Comparison of ENCODE assay signal across 19 cellular contexts in genomic region chr1:34518146-34518545, GRCh38.
DNase-seq lines count a peak whose midpoint lies in the region; ATAC-seq and TF ChIP-seq lines count a peak whose summit lies in the region.
"Had no signal": no experiment of that assay in that cellular context is flagged by ENCODE, and none has a peak within 500 bp of the region (broad histone marks: within the 10 kb centered on the region; RNA-seq: fewer than 3 reads in every experiment).

No MANE protein-coding gene starts in this region.

- DNase-seq in DMS 273 treated with DMSO at 0.1 percent for 48 hours (lab: John Stamatoyannopoulos, UW), result peak; percentile 56
- DNase-seq in M059J (ENCODE audit: low read depth), result peak; percentile 58
- DNase-seq in NCI-H524 treated with DMSO at 0.1 percent for 48 hours (lab: John Stamatoyannopoulos, UW), result peak; percentile 72
- no peak for DNase-seq in foreskin keratinocyte
- no peak for DNase-seq in HT-29 (ENCODE audit: low spot score)
- DNase-seq in LoVo (ENCODE audit: low spot score), result no peak
- DNase-seq: Calu3, DMS53, Kasumi-1, MG63, NCI-H1105 treated with DMSO at 0.1 percent for 48 hours, NCI-H146, NCI-H2029 treated with DMSO at 0.1 percent for 48 hours, NCI-H345, NCI-H526, SHP77 treated with DMSO at 0.1 percent for 48 hours had no signal

- H3K27ac ChIP-seq in foreskin keratinocyte, result no peak overlapping the region

- ATAC-seq in foreskin keratinocyte (peak; percentile 26), GM21717 (IDR thresholded peaks at IDR 0.05; ENCODE audit: unreplicated experiment) (no peak)
- ATAC-seq: K562, Panc1 had no signal

- H3K27me3 ChIP-seq in foreskin keratinocyte, result no peaks in the 10 kb centered on the region
- H3K27me3 ChIP-seq: MG63 had no signal

- no peak for TF ChIP-seq CTCF in foreskin keratinocyte (conservative IDR thresholded peaks at IDR 0.05)

- no peaks in the 10 kb centered on the region for H3K4me1 ChIP-seq in foreskin keratinocyte

Comparison
In these comparisons a context has a peak if more than half of its experiments do, and no peak if none do; other contexts are left out.
1. DNase-seq: peak in DMS 273 treated with DMSO at 0.1 percent for 48 hours (single experiment), M059J (single experiment) and NCI-H524 treated with DMSO at 0.1 percent for 48 hours (single experiment); none in foreskin keratinocyte (0 of 2), HT-29 (single experiment) and LoVo (single experiment).